ENCODE assay signal across 13 cellular contexts in genomic region chr13:111304041-111304544, GRCh38. TPM values are rescaled to one million over a fixed set of nuclear protein-coding genes. Genes with fewer than 3 reads are reported as not detected.
DNase-seq lines count a peak whose midpoint lies in the region; ATAC-seq lines count a peak whose summit lies in the region.
"Had no signal": no experiment of that assay in that cellular context is flagged by ENCODE, and none has a peak within 500 bp of the region (broad histone marks: within the 10 kb centered on the region; RNA-seq: fewer than 3 reads in every experiment).

No MANE protein-coding gene starts in this region.

- peak; percentile 56 for DNase-seq in activated CD4-positive, alpha-beta memory T cell treated with anti-CD3 and anti-CD28 coated beads, Interleukin-2, amount 10 ng/mL, durations not matched to agents 7 days and 5 days
- DNase-seq in NCI-H226 (no peak), Kasumi-1 (lab: John Stamatoyannopoulos, UW) (no peak), NCI-H2081 treated with DMSO at 0.1 percent for 48 hours (lab: John Stamatoyannopoulos, UW) (no peak)
- DNase-seq in NK-92 treated with Interleukin-12 subunit alpha and Interleukin-12 subunit beta, amount 100 ng/mL, for 24 hours (lab: John Stamatoyannopoulos, UW): no peak
- DNase-seq: activated CD4-positive, alpha-beta T cell treated with anti-CD3 and anti-CD28 coated beads for 1 hour; brain microvascular endothelial cell; MG63 had no signal

- peaks cover 11% of the 10 kb centered on the region for H3K9me3 Mint-ChIP-seq in activated CD4-positive, alpha-beta memory T cell treated with anti-CD3 and anti-CD28 coated beads, Interleukin-2, amount 10 ng/mL, durations not matched to agents 7 days and 5 days

- peaks cover 22% of the 10 kb centered on the region for H3K4me1 Mint-ChIP-seq in activated CD4-positive, alpha-beta memory T cell treated with anti-CD3 and anti-CD28 coated beads, Interleukin-2, amount 10 ng/mL, durations not matched to agents 7 days and 5 days

- peak overlapping the region; percentile 48 for H3K4me3 Mint-ChIP-seq in activated CD4-positive, alpha-beta memory T cell treated with anti-CD3 and anti-CD28 coated beads, Interleukin-2, amount 10 ng/mL, durations not matched to agents 7 days and 5 days

- POLR2A ChIA-PET in activated CD4-positive, alpha-beta memory T cell treated with anti-CD3 and anti-CD28 coated beads, Interleukin-2, amount 10 ng/mL, durations not matched to agents 7 days and 5 days (lab: Charles Lee): no interaction called here

- H3K27me3 Mint-ChIP-seq in activated CD4-positive, alpha-beta memory T cell treated with anti-CD3 and anti-CD28 coated beads, Interleukin-2, amount 10 ng/mL, durations not matched to agents 7 days and 5 days: no peaks in the 10 kb centered on the region

- H3K36me3 Mint-ChIP-seq in activated CD4-positive, alpha-beta memory T cell treated with anti-CD3 and anti-CD28 coated beads, Interleukin-2, amount 10 ng/mL, durations not matched to agents 7 days and 5 days (ENCODE audit: low read depth): peaks cover 71% of the 10 kb centered on the region

- peak; percentile 95 for ATAC-seq in GM18502 (IDR thresholded peaks at IDR 0.05; ENCODE audit: poor library complexity, unreplicated experiment)
- ATAC-seq in GM19397 (IDR thresholded peaks at IDR 0.05; ENCODE audit: unreplicated experiment): peak; percentile 91
- ATAC-seq in HG02943 (IDR thresholded peaks at IDR 0.05; ENCODE audit: low read depth, unreplicated experiment): peak; percentile 98
- ATAC-seq: left lobe of liver, Panc1 had no signal

- CTCF ChIA-PET in activated CD4-positive, alpha-beta memory T cell treated with anti-CD3 and anti-CD28 coated beads, Interleukin-2, amount 10 ng/mL, durations not matched to agents 7 days and 5 days (lab: Charles Lee): no interaction called here

- H3K27ac Mint-ChIP-seq in activated CD4-positive, alpha-beta memory T cell treated with anti-CD3 and anti-CD28 coated beads, Interleukin-2, amount 10 ng/mL, durations not matched to agents 7 days and 5 days: peak overlapping the region; percentile 95

RNA-seq across cellular contexts. Expression of gene TEX29, which starts 16.3 kb away (rescaled TPM):
- under 1 TPM; 0.73 to 0.93 TPM for total RNA-seq in activated CD4-positive, alpha-beta memory T cell treated with anti-CD3 and anti-CD28 coated beads, Interleukin-2, amount 10 ng/mL, durations not matched to agents 7 days and 5 days
